ENCODE assay signal across 19 cellular contexts in the genomic region with DNA sequence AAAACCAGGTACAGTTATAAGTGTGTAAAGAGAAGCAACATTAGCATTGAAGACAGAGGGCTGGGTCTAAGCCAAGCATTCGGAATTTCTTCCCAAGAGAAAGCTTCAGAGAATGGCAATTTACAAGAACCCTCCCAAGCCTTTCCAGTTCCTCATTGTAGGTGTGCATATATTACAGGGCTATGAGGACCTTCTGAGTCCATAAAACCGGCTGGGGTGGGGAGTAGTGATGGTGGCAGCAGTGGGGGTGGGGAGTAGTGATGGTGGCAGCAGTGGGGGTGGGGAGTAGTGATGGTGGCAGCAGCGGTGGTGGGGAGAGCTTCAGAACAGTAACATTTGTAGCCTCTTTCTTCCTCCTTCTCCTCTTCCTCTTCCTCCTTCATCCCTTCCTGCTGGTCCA.
DNase-seq lines count a peak whose midpoint lies in the region; ATAC-seq, FAIRE-seq and TF ChIP-seq lines count a peak whose summit lies in the region.
"Had no signal": no experiment of that assay in that cellular context is flagged by ENCODE, and none has a peak within 500 bp of the region (broad histone marks: within the 10 kb centered on the region; RNA-seq: fewer than 3 reads in every experiment).

No MANE protein-coding gene starts in this region.

- no peaks in the 10 kb centered on the region for H3K36me3 Mint-ChIP-seq in activated CD8-positive, alpha-beta T cell treated with anti-CD3 and anti-CD28 coated beads, Interleukin-2, amount 10 ng/mL, durations not matched to agents 7 days and 5 days (ENCODE audit: low read depth)
- H3K36me3 Mint-ChIP-seq in Caco-2 (ENCODE audit: insufficient read depth, unreplicated experiment) = no peaks in the 10 kb centered on the region
- H3K36me3 Mint-ChIP-seq in nephron progenitor cell (ENCODE audit: low read depth) = peaks cover 33% of the 10 kb centered on the region
- H3K36me3 Mint-ChIP-seq: CD4-positive, CD25-positive, alpha-beta regulatory T cell; CD8-positive, alpha-beta memory T cell had no signal

- H3K23me2 ChIP-seq in H1 (ENCODE audit: low read depth, low read length) = no peaks in the 10 kb centered on the region

- no peak for FAIRE-seq in H1 (lab: Jason Lieb, UNC)
- FAIRE-seq: D721Med, G401.6, GM12891, GM19239 had no signal

- no peak overlapping the region for H3K4me2 ChIP-seq in H1 (ENCODE audit: insufficient read depth in 1 of 2, low read depth in 2 of 2, low read length in 2 of 2)

- peak overlapping the region; percentile 85; the same call in 1 of the 2 replicates for H2BK12ac ChIP-seq in H1 (ENCODE audit: low read depth, low read length)

- no peak overlapping the region for H3K23ac ChIP-seq in H1 (ENCODE audit: insufficient read length)

- 0 out of 2 replicates have a peak overlapping the region, but pooled peaks have one; percentile 88 for H2AK5ac ChIP-seq in H1 (ENCODE audit: low read depth, low read length)

- H3K4ac ChIP-seq in H1 (replicated peaks; ENCODE audit: insufficient read length, low read depth, low read length) = no peak overlapping the region

- no peak for TF ChIP-seq EP300 in H1 (IDR thresholded peaks at IDR 0.05; ENCODE audit: borderline replicate concordance in 1 of 2, low read depth in 2 of 2, low read length in 2 of 2)

- H3K18ac ChIP-seq in H1 (ENCODE audit: extremely low read depth, low read length) = 0 out of 2 replicates have a peak overlapping the region, but pooled peaks have one; percentile 15

- H4K8ac ChIP-seq in H1 (ENCODE audit: extremely low read depth, insufficient read depth, low read length) = no peak overlapping the region

- no peak overlapping the region for H3K14ac ChIP-seq in H1 (ENCODE audit: insufficient read length)

- no peaks in the 10 kb centered on the region for H3K4me1 Mint-ChIP-seq in activated CD8-positive, alpha-beta T cell treated with anti-CD3 and anti-CD28 coated beads, Interleukin-2, amount 10 ng/mL, durations not matched to agents 7 days and 5 days (ENCODE audit: low read depth)
- H3K4me1 Mint-ChIP-seq in Caco-2 (ENCODE audit: low read depth, unreplicated experiment) = peaks cover 8% of the 10 kb centered on the region
- peaks cover 33% of the 10 kb centered on the region for H3K4me1 Mint-ChIP-seq in nephron progenitor cell
- H3K4me1 Mint-ChIP-seq: CD4-positive, CD25-positive, alpha-beta regulatory T cell; CD8-positive, alpha-beta memory T cell had no signal

- no peak overlapping the region for H3K4me3 Mint-ChIP-seq in activated CD8-positive, alpha-beta T cell treated with anti-CD3 and anti-CD28 coated beads, Interleukin-2, amount 10 ng/mL, durations not matched to agents 7 days and 5 days
- H3K4me3 Mint-ChIP-seq in Caco-2 (ENCODE audit: unreplicated experiment) (no peak overlapping the region), nephron progenitor cell (no peak overlapping the region)
- H3K4me3 Mint-ChIP-seq: CD4-positive, CD25-positive, alpha-beta regulatory T cell; CD8-positive, alpha-beta memory T cell; H9 had no signal

- ATAC-seq in mucosa of descending colon (peak; percentile 81), GM21786 (IDR thresholded peaks at IDR 0.05; ENCODE audit: unreplicated experiment) (no peak)
- no peak for ATAC-seq in activated CD8-positive, alpha-beta T cell treated with anti-CD3 and anti-CD28 coated beads, Interleukin-2, amount 10 ng/mL, durations not matched to agents 7 days and 5 days

- peaks cover 0 to 8% (median 4%) of the 10 kb centered on the region in 4 experiments; a peak in 6 of 7 replicates for H3K4me1 ChIP-seq in H1 (replicated peaks in 1 of 4; ENCODE audit: control insufficient read depth in 3 of 4, insufficient read depth in 4 of 4, low read length in 3 of 4)
- peaks cover 9% of the 10 kb centered on the region for H3K4me1 ChIP-seq in mucosa of descending colon (ENCODE audit: low read depth)
- H3K4me1 ChIP-seq in Caco-2 = peaks cover 8% of the 10 kb centered on the region

- intact Hi-C loops in mucosa of descending colon (cut with DNase I, micrococcal nuclease) (no loop called here), Caco-2 (cut with micrococcal nuclease; ENCODE audit: unreplicated experiment) (no loop called here)

- CTCF ChIA-PET in H1 (lab: Charles Lee; ENCODE audit: partially characterized antibody) (interaction anchor here (1.2 kb wide), 1 partner anchor 188 kb away, joined by 3 read pairs; no protein-coding TSS in a partner anchor), Caco-2 (lab: Charles Lee) (no interaction called here)
- CTCF ChIA-PET in activated CD8-positive, alpha-beta T cell treated with anti-CD3 and anti-CD28 coated beads, Interleukin-2, amount 10 ng/mL, durations not matched to agents 7 days and 5 days (lab: Charles Lee) = interaction anchor here (1.0 to 1.4 kb wide), 2 partner anchors 9 kb away, joined by 3 to 4 read pairs; no protein-coding TSS in a partner anchor

- no peaks in the 10 kb centered on the region for H3K9me3 ChIP-seq in H1 (ENCODE audit: insufficient read depth in 2 of 2, low read depth in 1 of 2, low read length in 1 of 2)
- no peaks in the 10 kb centered on the region for H3K9me3 ChIP-seq in mucosa of descending colon
- H3K9me3 ChIP-seq in Caco-2 = no peaks in the 10 kb centered on the region
- H3K9me3 ChIP-seq: BE2C had no signal

- WGBS in H1 (ENCODE audit: extremely low coverage in 1 of 2, insufficient coverage in 1 of 2, insufficient read length in 1 of 2, insufficient replicate concordance in 2 of 2, low coverage in 1 of 2, low lambda C conversion rate in 2 of 2, missing lambda C conversion rate in 1 of 2), 2 experiments = 82% methylated on average over 2 of the region's 3 CpGs; no CpG with 5 or more reads in 1 of the 2 experiments

- no TSS peak for BruUV-seq in Caco-2 (replicated peaks; lab: Mats Ljungman, UMichigan)

- POLR2A ChIA-PET in H1 (lab: Charles Lee; ENCODE audit: partially characterized antibody) = no interaction called here
- POLR2A ChIA-PET in activated CD8-positive, alpha-beta T cell treated with anti-CD3 and anti-CD28 coated beads, Interleukin-2, amount 10 ng/mL, durations not matched to agents 7 days and 5 days (lab: Charles Lee) = no interaction called here
- POLR2A ChIA-PET in Caco-2 (lab: Charles Lee) = no interaction called here

- no peak overlapping the region for H2BK15ac ChIP-seq in H1 (ENCODE audit: low read length)

- H3K27me3 ChIP-seq in H1 (replicated peaks in 1 of 4; ENCODE audit: control insufficient read depth in 3 of 4, extremely low read depth in 1 of 4, insufficient read depth in 3 of 4, low read length in 3 of 4) = no peaks in the 10 kb centered on the region
- no peaks in the 10 kb centered on the region for H3K27me3 ChIP-seq in Caco-2 (replicated peaks; ENCODE audit: control insufficient read depth, insufficient read depth, low read length)
- H3K27me3 ChIP-seq: BE2C had no signal

- peak overlapping the region; percentile 56; the same call in 1 of the 2 replicates for H2BK5ac ChIP-seq in H1 (ENCODE audit: low read depth, low read length)

- H2AFZ ChIP-seq in H1 (ENCODE audit: low read length) = no peak overlapping the region

- H2BK120ac ChIP-seq in H1 (replicated peaks; ENCODE audit: low read depth, low read length) = no peak overlapping the region

- peak overlapping the region; percentile 68 for H4K91ac ChIP-seq in H1 (replicated peaks; ENCODE audit: insufficient read length, low read length)

- no peak overlapping the region for H3K27ac Mint-ChIP-seq in activated CD8-positive, alpha-beta T cell treated with anti-CD3 and anti-CD28 coated beads, Interleukin-2, amount 10 ng/mL, durations not matched to agents 7 days and 5 days
- no peak overlapping the region for H3K27ac Mint-ChIP-seq in Caco-2 (ENCODE audit: unreplicated experiment)
- H3K27ac Mint-ChIP-seq in nephron progenitor cell = no peak overlapping the region
- H3K27ac Mint-ChIP-seq: CD4-positive, CD25-positive, alpha-beta regulatory T cell; CD8-positive, alpha-beta memory T cell had no signal

- peak; percentile 76 for DNase-seq in NCI-H146 (lab: John Stamatoyannopoulos, UW)
- DNase-seq in H1 (ENCODE audit: low read depth in 1 of 2, low spot score in 2 of 2) = no peak
- peak in 2 of 3 donors; percentile 50 to 55 for DNase-seq in mucosa of descending colon
- DNase-seq in activated CD8-positive, alpha-beta T cell treated with anti-CD3 and anti-CD28 coated beads, Interleukin-2, amount 10 ng/mL, durations not matched to agents 7 days and 5 days = no peak
- DNase-seq in Caco-2 = no peak
- DNase-seq in nephron progenitor cell = no peak
- DNase-seq: 8988T; BE2C; C1 segment of cervical spinal cord; CD4-positive, CD25-positive, alpha-beta regulatory T cell; CD8-positive, alpha-beta memory T cell; COR-L47; GOT3; H9 had no signal

- H3K56ac ChIP-seq in H1 (replicated peaks; ENCODE audit: insufficient read length, low read depth, low read length) = no peak overlapping the region

- TF ChIP-seq RAD21 in H1 (IDR thresholded peaks at IDR 0.05 in 1 of 2, conservative IDR thresholded peaks at IDR 0.05 in 1 of 2; ENCODE audit: low read depth in 2 of 2, low read length in 2 of 2) = no peak

- no peaks in the 10 kb centered on the region for H3K9me3 Mint-ChIP-seq in activated CD8-positive, alpha-beta T cell treated with anti-CD3 and anti-CD28 coated beads, Interleukin-2, amount 10 ng/mL, durations not matched to agents 7 days and 5 days (ENCODE audit: insufficient read depth)
- H3K9me3 Mint-ChIP-seq in Caco-2 (ENCODE audit: unreplicated experiment) (peaks cover 13% of the 10 kb centered on the region), nephron progenitor cell (peaks cover 7% of the 10 kb centered on the region)

- no peaks in the 10 kb centered on the region for H3K79me1 ChIP-seq in H1 (ENCODE audit: low read depth, low read length)

- H3K27ac ChIP-seq in H1 (ENCODE audit: low read depth, low read length) = no peak overlapping the region

- H3K36me3 ChIP-seq in H1 (ENCODE audit: control insufficient read depth in 2 of 4, insufficient read depth in 4 of 4, low read length in 3 of 4) (no peaks in the 10 kb centered on the region), mucosa of descending colon (ENCODE audit: low read depth) (no peaks in the 10 kb centered on the region), Caco-2 (ENCODE audit: control insufficient read depth, insufficient read depth, low read length) (no peaks in the 10 kb centered on the region)

- peaks cover 12% of the 10 kb centered on the region for H3K27me3 Mint-ChIP-seq in activated CD8-positive, alpha-beta T cell treated with anti-CD3 and anti-CD28 coated beads, Interleukin-2, amount 10 ng/mL, durations not matched to agents 7 days and 5 days (ENCODE audit: low read depth)
- no peaks in the 10 kb centered on the region for H3K27me3 Mint-ChIP-seq in Caco-2 (ENCODE audit: insufficient read depth, unreplicated experiment)
- no peaks in the 10 kb centered on the region for H3K27me3 Mint-ChIP-seq in nephron progenitor cell (ENCODE audit: low read depth, poor library complexity)

- no peak for TF ChIP-seq POLR2A in H1 (IDR thresholded peaks at IDR 0.05; ENCODE audit: control extremely low read depth in 1 of 2, low read depth in 2 of 2, low read length in 2 of 2)

- H3K9ac ChIP-seq in H1 (replicated peaks in 1 of 4; ENCODE audit: extremely low read depth in 1 of 4, low read depth in 3 of 4, low read length in 3 of 4) = no peak overlapping the region

- H2BK20ac ChIP-seq in H1 (ENCODE audit: low read length) = 0 out of 2 replicates have a peak overlapping the region, but pooled peaks have one; percentile 15

- no peaks in the 10 kb centered on the region for H4K20me1 ChIP-seq in H1 (replicated peaks in 1 of 2; ENCODE audit: control insufficient read depth in 1 of 2, insufficient read depth in 2 of 2, low read length in 2 of 2)

- no peak overlapping the region for H4K5ac ChIP-seq in H1 (ENCODE audit: insufficient read length, low read depth, low read length)

- no peak for TF ChIP-seq CTCF in H1 (IDR thresholded peaks at IDR 0.05; ENCODE audit: control extremely low read depth in 1 of 3, insufficient read depth in 1 of 3, low read depth in 1 of 3, low read length in 3 of 3)
- TF ChIP-seq CTCF in mucosa of descending colon (IDR thresholded peaks at IDR 0.05) = no peak
- TF ChIP-seq CTCF in Caco-2 (IDR thresholded peaks at IDR 0.05; ENCODE audit: insufficient read depth in 1 of 2, low read depth in 1 of 2, low read length in 1 of 2, severe bottlenecking in 1 of 2, unreplicated experiment in 1 of 2) = no peak
- no peak for TF ChIP-seq CTCF in nephron progenitor cell (IDR thresholded peaks at IDR 0.05)

- H3K79me2 ChIP-seq in H1 (ENCODE audit: control insufficient read depth in 1 of 2, insufficient read depth in 2 of 2, low read length in 2 of 2) = no peaks in the 10 kb centered on the region

- H3K4me3 ChIP-seq in H1 (ENCODE audit: extremely low read depth in 1 of 4, insufficient read depth in 2 of 4, low read depth in 3 of 4, low read length in 4 of 4) = no peak overlapping the region
- no peak overlapping the region for H3K4me3 ChIP-seq in mucosa of descending colon
- H3K4me3 ChIP-seq in Caco-2 (ENCODE audit: low read depth, low read length) = no peak overlapping the region

Comparison
In these comparisons a context has a peak if more than half of its experiments do, and no peak if none do; other contexts are left out.
1. DNase-seq: peak in NCI-H146 (single experiment) and mucosa of descending colon (2 of 3); none in H1 (0 of 2), activated CD8-positive, alpha-beta T cell treated with anti-CD3 and anti-CD28 coated beads, Interleukin-2, amount 10 ng/mL, durations not matched to agents 7 days and 5 days (single experiment), Caco-2 (0 of 2) and nephron progenitor cell (single experiment).